1 cellular context compared by ENCODE assay signal in the genomic region with DNA sequence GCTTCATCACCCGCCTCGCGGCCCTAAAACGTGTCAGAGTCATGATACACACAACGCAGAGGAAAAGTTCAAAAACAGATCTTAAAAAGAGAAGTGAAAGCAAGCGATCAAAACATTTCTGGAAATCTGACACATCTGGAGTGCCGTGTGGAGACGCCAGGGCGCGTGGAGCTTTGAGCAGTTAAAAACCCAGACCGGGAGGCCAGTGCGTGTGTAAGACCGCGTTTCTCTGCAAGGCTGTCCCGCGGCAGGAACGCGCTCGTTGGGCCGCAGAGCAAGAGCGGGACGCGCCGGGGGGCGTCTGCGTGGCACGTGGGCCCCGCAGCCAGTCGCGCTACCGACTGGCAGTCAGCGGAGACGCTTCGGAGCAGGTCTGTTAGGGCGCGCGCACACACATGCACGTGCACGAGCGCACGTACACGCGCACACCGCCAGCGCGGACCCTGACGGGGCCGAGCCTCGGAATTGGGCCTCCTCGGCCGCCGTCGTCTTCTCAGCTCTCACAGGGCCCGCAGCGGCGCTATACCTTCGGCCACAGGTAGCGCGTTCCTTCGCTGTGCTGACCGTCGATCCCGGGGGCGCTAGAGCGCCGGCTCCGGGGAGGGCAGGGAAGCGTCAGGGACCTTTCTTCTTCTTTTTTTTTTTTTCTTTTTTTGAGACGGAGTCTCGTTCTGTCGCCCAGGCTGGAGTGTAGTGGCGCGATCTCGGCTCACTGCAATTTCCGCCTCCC.
TF ChIP-seq lines count a peak whose summit lies in the region.

No MANE protein-coding gene starts in this region.

TF ChIP-seq in HepG2, 621 proteins besides CTCF, POLR2A, EP300 and RAD21 (continued from another document and continues in another):
- TF ChIP-seq KLF16 (CRISPR knock-in tag; IDR thresholded peaks at IDR 0.05) (peak in 1 of 2 experiments; percentile 82; a peak in 2 of 4 replicates), ZMYM3 (CRISPR knock-in tag; IDR thresholded peaks at IDR 0.05) (peak; percentile 69), CHD2 (IDR thresholded peaks at IDR 0.05; ENCODE audit: low read depth, low read length) (no peak), ZNF704 (CRISPR knock-in tag; IDR thresholded peaks at IDR 0.05; ENCODE audit: borderline replicate concordance) (peak; percentile 79; the same call in 1 of the 2 replicates), ZMYM2 (CRISPR knock-in tag; IDR thresholded peaks at IDR 0.05) (peak; percentile 85), ZNF589 (CRISPR knock-in tag; conservative IDR thresholded peaks at IDR 0.05) (peak; percentile 71), HNRNPLL (IDR thresholded peaks at IDR 0.05; ENCODE audit: low read depth, low read length, poor library complexity, severe bottlenecking) (peak; percentile 71), IKZF4 (CRISPR knock-in tag; IDR thresholded peaks at IDR 0.05; ENCODE audit: borderline replicate concordance, low read depth, not compliant biosample characterization) (peak; percentile 82), ZBTB1 (CRISPR knock-in tag; IDR thresholded peaks at IDR 0.05; ENCODE audit: borderline replicate concordance) (0 out of 2 replicates have a peak, but pooled peaks have one; percentile 29), TRIM24 (CRISPR knock-in tag; IDR thresholded peaks at IDR 0.05) (no peak), SAP130 (CRISPR knock-in tag; IDR thresholded peaks at IDR 0.05; ENCODE audit: low read depth) (peak; percentile 61), NR2F2 (IDR thresholded peaks at IDR 0.05; ENCODE audit: borderline replicate concordance, low read depth) (no peak), KDM5A (IDR thresholded peaks at IDR 0.05; ENCODE audit: borderline replicate concordance, low read length) (peak; percentile 80; the same call in 1 of the 2 replicates), ZFP82 (CRISPR knock-in tag; IDR thresholded peaks at IDR 0.05; ENCODE audit: borderline replicate concordance) (0 out of 2 replicates have a peak, but pooled peaks have one; percentile 47), ZFP36 (IDR thresholded peaks at IDR 0.05; ENCODE audit: borderline replicate concordance, low read depth, low read length, partially characterized antibody) (no peak), ZNF768 (CRISPR knock-in tag; IDR thresholded peaks at IDR 0.05) (peak; percentile 71; the same call in 1 of the 2 replicates), NR0B2 (CRISPR knock-in tag; IDR thresholded peaks at IDR 0.05) (peak; percentile 94), CC2D1A (CRISPR knock-in tag; IDR thresholded peaks at IDR 0.05) (no peak), PHF5A (CRISPR knock-in tag; IDR thresholded peaks at IDR 0.05; ENCODE audit: low read depth, unreplicated experiment) (peak; percentile 44), ZNF773 (CRISPR knock-in tag; IDR thresholded peaks at IDR 0.05; ENCODE audit: borderline replicate concordance) (peak; percentile 94), ZNF274 (CRISPR knock-in tag; IDR thresholded peaks at IDR 0.05) (peak; percentile 95), TBL1XR1 (IDR thresholded peaks at IDR 0.05; ENCODE audit: borderline replicate concordance, low read length, partially characterized antibody) (no peak), JUNB (CRISPR knock-in tag; IDR thresholded peaks at IDR 0.05; ENCODE audit: borderline replicate concordance) (no peak), ZFP90 (CRISPR knock-in tag; IDR thresholded peaks at IDR 0.05; ENCODE audit: borderline replicate concordance) (peak; percentile 88; the same call in 1 of the 2 replicates), ZNF747 (CRISPR knock-in tag; IDR thresholded peaks at IDR 0.05; ENCODE audit: borderline replicate concordance) (peak; percentile 40; the same call in 1 of the 2 replicates), AKAP8 (CRISPR knock-in tag; IDR thresholded peaks at IDR 0.05) (peak; percentile 74; the same call in 1 of the 2 replicates), RBAK (CRISPR knock-in tag; IDR thresholded peaks at IDR 0.05) (0 out of 2 replicates have a peak, but pooled peaks have one; percentile 51), GFI1 (CRISPR knock-in tag; IDR thresholded peaks at IDR 0.05; ENCODE audit: borderline replicate concordance) (no peak), ZNF337 (CRISPR knock-in tag; IDR thresholded peaks at IDR 0.05; ENCODE audit: borderline replicate concordance, low read depth) (no peak), MTA3 (CRISPR knock-in tag; IDR thresholded peaks at IDR 0.05) (no peak), ZNF563 (CRISPR knock-in tag; IDR thresholded peaks at IDR 0.05) (peak; percentile 90), ZNF670 (CRISPR knock-in tag; IDR thresholded peaks at IDR 0.05; ENCODE audit: borderline replicate concordance) (peak; percentile 35; the same call in 1 of the 2 replicates), POLR2G (IDR thresholded peaks at IDR 0.05; ENCODE audit: low read depth, low read length) (peak; percentile 62), CREBL2 (CRISPR knock-in tag; IDR thresholded peaks at IDR 0.05; ENCODE audit: borderline replicate concordance) (peak; percentile 35; the same call in 1 of the 2 replicates), HNF4A (CRISPR knock-in tag; IDR thresholded peaks at IDR 0.05) (peak; percentile 26; the same call in 1 of the 2 replicates), DR1 (CRISPR knock-in tag; IDR thresholded peaks at IDR 0.05) (peak; percentile 46; the same call in 1 of the 2 replicates)
- TF ChIP-seq, protein P1, sequence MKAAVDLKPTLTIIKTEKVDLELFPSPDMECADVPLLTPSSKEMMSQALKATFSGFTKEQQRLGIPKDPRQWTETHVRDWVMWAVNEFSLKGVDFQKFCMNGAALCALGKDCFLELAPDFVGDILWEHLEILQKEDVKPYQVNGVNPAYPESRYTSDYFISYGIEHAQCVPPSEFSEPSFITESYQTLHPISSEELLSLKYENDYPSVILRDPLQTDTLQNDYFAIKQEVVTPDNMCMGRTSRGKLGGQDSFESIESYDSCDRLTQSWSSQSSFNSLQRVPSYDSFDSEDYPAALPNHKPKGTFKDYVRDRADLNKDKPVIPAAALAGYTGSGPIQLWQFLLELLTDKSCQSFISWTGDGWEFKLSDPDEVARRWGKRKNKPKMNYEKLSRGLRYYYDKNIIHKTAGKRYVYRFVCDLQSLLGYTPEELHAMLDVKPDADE (CRISPR knock-in tag; IDR thresholded peaks at IDR 0.05), result no peak; the same call in 1 of the 2 replicates
- TF ChIP-seq, protein P2, sequence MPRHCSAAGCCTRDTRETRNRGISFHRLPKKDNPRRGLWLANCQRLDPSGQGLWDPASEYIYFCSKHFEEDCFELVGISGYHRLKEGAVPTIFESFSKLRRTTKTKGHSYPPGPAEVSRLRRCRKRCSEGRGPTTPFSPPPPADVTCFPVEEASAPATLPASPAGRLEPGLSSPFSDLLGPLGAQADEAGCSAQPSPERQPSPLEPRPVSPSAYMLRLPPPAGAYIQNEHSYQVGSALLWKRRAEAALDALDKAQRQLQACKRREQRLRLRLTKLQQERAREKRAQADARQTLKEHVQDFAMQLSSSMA (CRISPR knock-in tag; IDR thresholded peaks at IDR 0.05), result peak; percentile 30; the same call in 1 of the 2 replicates
- TF ChIP-seq, protein P3, sequence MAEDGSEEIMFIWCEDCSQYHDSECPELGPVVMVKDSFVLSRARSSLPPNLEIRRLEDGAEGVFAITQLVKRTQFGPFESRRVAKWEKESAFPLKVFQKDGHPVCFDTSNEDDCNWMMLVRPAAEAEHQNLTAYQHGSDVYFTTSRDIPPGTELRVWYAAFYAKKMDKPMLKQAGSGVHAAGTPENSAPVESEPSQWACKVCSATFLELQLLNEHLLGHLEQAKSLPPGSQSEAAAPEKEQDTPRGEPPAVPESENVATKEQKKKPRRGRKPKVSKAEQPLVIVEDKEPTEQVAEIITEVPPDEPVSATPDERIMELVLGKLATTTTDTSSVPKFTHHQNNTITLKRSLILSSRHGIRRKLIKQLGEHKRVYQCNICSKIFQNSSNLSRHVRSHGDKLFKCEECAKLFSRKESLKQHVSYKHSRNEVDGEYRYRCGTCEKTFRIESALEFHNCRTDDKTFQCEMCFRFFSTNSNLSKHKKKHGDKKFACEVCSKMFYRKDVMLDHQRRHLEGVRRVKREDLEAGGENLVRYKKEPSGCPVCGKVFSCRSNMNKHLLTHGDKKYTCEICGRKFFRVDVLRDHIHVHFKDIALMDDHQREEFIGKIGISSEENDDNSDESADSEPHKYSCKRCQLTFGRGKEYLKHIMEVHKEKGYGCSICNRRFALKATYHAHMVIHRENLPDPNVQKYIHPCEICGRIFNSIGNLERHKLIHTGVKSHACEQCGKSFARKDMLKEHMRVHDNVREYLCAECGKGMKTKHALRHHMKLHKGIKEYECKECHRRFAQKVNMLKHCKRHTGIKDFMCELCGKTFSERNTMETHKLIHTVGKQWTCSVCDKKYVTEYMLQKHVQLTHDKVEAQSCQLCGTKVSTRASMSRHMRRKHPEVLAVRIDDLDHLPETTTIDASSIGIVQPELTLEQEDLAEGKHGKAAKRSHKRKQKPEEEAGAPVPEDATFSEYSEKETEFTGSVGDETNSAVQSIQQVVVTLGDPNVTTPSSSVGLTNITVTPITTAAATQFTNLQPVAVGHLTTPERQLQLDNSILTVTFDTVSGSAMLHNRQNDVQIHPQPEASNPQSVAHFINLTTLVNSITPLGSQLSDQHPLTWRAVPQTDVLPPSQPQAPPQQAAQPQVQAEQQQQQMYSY (CRISPR knock-in tag; IDR thresholded peaks at IDR 0.05), result 0 out of 2 replicates have a peak, but pooled peaks have one; percentile 34
- TF ChIP-seq, protein P4, sequence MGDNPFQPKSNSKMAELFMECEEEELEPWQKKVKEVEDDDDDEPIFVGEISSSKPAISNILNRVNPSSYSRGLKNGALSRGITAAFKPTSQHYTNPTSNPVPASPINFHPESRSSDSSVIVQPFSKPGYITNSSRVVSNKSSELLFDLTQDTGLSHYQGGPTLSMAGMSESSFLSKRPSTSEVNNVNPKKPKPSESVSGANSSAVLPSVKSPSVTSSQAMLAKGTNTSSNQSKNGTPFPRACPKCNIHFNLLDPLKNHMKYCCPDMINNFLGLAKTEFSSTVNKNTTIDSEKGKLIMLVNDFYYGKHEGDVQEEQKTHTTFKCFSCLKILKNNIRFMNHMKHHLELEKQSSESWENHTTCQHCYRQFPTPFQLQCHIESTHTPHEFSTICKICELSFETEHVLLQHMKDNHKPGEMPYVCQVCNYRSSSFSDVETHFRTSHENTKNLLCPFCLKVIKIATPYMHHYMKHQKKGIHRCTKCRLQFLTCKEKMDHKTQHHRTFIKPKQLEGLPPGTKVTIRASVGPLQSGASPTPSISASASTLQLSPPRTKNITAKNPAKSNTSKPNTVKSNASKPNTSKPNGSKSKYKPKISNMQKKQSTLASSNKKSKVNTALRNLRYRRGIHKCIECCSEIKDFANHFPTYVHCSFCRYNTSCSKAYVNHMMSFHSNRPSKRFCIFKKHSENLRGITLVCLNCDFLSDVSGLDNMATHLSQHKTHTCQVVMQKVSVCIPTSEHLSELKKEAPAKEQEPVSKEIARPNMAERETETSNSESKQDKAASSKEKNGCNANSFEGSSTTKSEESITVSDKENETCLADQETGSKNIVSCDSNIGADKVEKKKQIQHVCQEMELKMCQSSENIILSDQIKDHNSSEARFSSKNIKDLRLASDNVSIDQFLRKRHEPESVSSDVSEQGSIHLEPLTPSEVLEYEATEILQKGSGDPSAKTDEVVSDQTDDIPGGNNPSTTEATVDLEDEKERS (CRISPR knock-in tag; IDR thresholded peaks at IDR 0.05), result peak; percentile 82; the same call in 1 of the 2 replicates
- TF ChIP-seq, protein P5, sequence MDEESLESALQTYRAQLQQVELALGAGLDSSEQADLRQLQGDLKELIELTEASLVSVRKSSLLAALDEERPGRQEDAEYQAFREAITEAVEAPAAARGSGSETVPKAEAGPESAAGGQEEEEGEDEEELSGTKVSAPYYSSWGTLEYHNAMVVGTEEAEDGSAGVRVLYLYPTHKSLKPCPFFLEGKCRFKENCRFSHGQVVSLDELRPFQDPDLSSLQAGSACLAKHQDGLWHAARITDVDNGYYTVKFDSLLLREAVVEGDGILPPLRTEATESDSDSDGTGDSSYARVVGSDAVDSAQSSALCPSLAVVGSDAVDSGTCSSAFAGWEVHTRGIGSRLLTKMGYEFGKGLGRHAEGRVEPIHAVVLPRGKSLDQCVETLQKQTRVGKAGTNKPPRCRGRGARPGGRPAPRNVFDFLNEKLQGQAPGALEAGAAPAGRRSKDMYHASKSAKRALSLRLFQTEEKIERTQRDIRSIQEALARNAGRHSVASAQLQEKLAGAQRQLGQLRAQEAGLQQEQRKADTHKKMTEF (CRISPR knock-in tag; IDR thresholded peaks at IDR 0.05), result peak; percentile 80; the same call in 1 of the 2 replicates
- TF ChIP-seq, protein P6, sequence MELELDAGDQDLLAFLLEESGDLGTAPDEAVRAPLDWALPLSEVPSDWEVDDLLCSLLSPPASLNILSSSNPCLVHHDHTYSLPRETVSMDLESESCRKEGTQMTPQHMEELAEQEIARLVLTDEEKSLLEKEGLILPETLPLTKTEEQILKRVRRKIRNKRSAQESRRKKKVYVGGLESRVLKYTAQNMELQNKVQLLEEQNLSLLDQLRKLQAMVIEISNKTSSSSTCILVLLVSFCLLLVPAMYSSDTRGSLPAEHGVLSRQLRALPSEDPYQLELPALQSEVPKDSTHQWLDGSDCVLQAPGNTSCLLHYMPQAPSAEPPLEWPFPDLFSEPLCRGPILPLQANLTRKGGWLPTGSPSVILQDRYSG (CRISPR knock-in tag; IDR thresholded peaks at IDR 0.05), result peak; percentile 88
- TF ChIP-seq, protein P7, sequence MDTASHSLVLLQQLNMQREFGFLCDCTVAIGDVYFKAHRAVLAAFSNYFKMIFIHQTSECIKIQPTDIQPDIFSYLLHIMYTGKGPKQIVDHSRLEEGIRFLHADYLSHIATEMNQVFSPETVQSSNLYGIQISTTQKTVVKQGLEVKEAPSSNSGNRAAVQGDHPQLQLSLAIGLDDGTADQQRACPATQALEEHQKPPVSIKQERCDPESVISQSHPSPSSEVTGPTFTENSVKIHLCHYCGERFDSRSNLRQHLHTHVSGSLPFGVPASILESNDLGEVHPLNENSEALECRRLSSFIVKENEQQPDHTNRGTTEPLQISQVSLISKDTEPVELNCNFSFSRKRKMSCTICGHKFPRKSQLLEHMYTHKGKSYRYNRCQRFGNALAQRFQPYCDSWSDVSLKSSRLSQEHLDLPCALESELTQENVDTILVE (CRISPR knock-in tag; IDR thresholded peaks at IDR 0.05), result peak; percentile 42; the same call in 1 of the 2 replicates
